ENCODE assay signal across 22 cellular contexts in the genomic region with DNA sequence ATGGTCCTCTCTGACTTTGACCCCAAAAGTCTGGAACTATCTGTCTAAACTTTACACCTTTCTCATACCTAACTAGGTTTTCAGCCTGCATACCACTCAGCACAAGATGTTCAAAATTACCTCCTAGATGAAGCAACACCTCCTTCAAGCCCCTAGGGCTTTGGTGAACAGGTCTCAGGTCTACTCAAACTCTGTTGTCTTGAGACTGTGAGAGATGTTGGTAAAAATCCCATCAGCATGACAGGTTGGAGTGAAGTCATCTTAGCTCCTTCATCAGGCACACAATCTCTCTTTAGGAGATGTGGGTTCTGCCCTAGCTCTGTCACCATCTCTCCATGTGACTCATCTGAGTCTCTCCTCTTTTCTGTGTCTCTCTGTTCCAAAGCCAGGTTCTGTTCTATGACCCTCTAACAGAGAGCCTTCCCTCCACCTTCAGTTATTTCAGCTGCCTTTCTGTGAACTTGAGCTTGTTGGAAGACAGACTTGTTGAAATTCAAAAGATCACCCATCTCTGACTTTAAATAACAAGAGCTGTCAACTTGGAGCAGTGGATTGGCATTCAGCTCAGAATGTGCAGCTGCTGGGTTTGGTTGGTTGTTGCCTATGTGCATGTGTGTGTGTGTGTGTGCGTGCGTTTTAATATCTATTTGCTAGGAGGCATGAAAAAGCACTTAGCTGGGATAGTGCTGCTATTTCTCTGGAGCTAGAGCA.
DNase-seq lines count a peak whose midpoint lies in the region; ATAC-seq lines count a peak whose summit lies in the region.
"Had no signal": no experiment of that assay in that cellular context is flagged by ENCODE, and none has a peak within 500 bp of the region (broad histone marks: within the 10 kb centered on the region; RNA-seq: fewer than 3 reads in every experiment).

No MANE protein-coding gene starts in this region.

- H3K4me1 ChIP-seq in aorta (ENCODE audit: control insufficient read depth in 1 of 2, insufficient read depth in 2 of 2, low read length in 2 of 2), result peaks cover 0 to 1% of the 10 kb centered on the region in 2 donors
- H3K4me1 ChIP-seq: adrenal gland, left lung, parathyroid adenoma, upper lobe of left lung had no signal

- H3K4me3 ChIP-seq in skeletal muscle cell (ENCODE audit: low read depth, low read length) (no peak overlapping the region), aorta (ENCODE audit: low read length in 2 of 2) (no peak overlapping the region)
- H3K4me3 ChIP-seq: adrenal gland, K562, left lung, upper lobe of left lung had no signal

- DNase-seq in activated CD4-positive, CD25-positive, alpha-beta regulatory T cell (lab: John Stamatoyannopoulos, UW), result no peak
- DNase-seq in RPMI7951 (ENCODE audit: low read depth) (peak; percentile 7), fibroblast of peridontal ligament (ENCODE audit: extremely low read depth) (peak; percentile 21), skeletal muscle cell (ENCODE audit: low read depth) (peak; percentile 9), aorta (no peak)
- DNase-seq: activated CD4-positive, CD25-positive, alpha-beta regulatory T cell treated with anti-CD3 and anti-CD28 coated beads, Interleukin-2, amount 50 U/mL, for 72 hours; activated T-cell treated with anti-CD3 and anti-CD28 coated beads for 4 hours; adrenal gland; CD4-positive, alpha-beta memory T cell; DMS79 treated with DMSO at 0.1 percent for 48 hours; foreskin fibroblast; HCEC 1CT; left lung; NCI-H1092; NCI-H526; SIG-M5; upper lobe of left lung had no signal

- H3K9me3 ChIP-seq in aorta (ENCODE audit: control insufficient read depth, low read length), result no peaks in the 10 kb centered on the region
- H3K9me3 ChIP-seq: adrenal gland, left lung, upper lobe of left lung had no signal

- WGBS in aorta, 2 donors, result 1 to 12% methylated on average over 2 of the region's 2 CpGs

- intact Hi-C loops in aorta (cut with DNase I), result no loop called here

- no peaks in the 10 kb centered on the region for H3K36me3 ChIP-seq in aorta (ENCODE audit: control insufficient read depth in 1 of 2, insufficient read depth in 2 of 2, low read length in 1 of 2)
- H3K36me3 ChIP-seq: adrenal gland had no signal

- H3K27me3 ChIP-seq in aorta (ENCODE audit: control insufficient read depth in 1 of 2, insufficient read depth in 2 of 2, low read length in 1 of 2), result no peaks in the 10 kb centered on the region
- H3K27me3 ChIP-seq: adrenal gland, left lung, upper lobe of left lung had no signal

- peak; percentile 30 to 38 for ATAC-seq in activated CD4-positive, CD25-positive, alpha-beta regulatory T cell treated with anti-CD3 and anti-CD28 coated beads, Interleukin-2, amount 50 U/mL, for 24 hours
- ATAC-seq in GM18517 (IDR thresholded peaks at IDR 0.05; ENCODE audit: unreplicated experiment), result no peak
- ATAC-seq in aorta (ENCODE audit: low FRiP score), result no peak
- no peak for ATAC-seq in GM19324 (IDR thresholded peaks at IDR 0.05; ENCODE audit: low FRiP score, unreplicated experiment)
- ATAC-seq: K562, left lung had no signal

- no peak overlapping the region for H3K27ac ChIP-seq in aorta (ENCODE audit: low read depth in 1 of 2, low read length in 2 of 2)
- H3K27ac ChIP-seq: adrenal gland, left lung, parathyroid adenoma, upper lobe of left lung had no signal

Comparison
In these comparisons a context has a peak if more than half of its experiments do, and no peak if none do; other contexts are left out.
1. ATAC-seq: peak in activated CD4-positive, CD25-positive, alpha-beta regulatory T cell treated with anti-CD3 and anti-CD28 coated beads, Interleukin-2, amount 50 U/mL, for 24 hours (2 of 2); none in GM18517 (single experiment), aorta (single experiment) and GM19324 (single experiment).
2. DNase-seq: peak in RPMI7951 (single experiment), fibroblast of peridontal ligament (single experiment) and skeletal muscle cell (single experiment); none in activated CD4-positive, CD25-positive, alpha-beta regulatory T cell (0 of 4) and aorta (0 of 2).